ENCODE assay signal across 9 cellular contexts in the genomic region with DNA sequence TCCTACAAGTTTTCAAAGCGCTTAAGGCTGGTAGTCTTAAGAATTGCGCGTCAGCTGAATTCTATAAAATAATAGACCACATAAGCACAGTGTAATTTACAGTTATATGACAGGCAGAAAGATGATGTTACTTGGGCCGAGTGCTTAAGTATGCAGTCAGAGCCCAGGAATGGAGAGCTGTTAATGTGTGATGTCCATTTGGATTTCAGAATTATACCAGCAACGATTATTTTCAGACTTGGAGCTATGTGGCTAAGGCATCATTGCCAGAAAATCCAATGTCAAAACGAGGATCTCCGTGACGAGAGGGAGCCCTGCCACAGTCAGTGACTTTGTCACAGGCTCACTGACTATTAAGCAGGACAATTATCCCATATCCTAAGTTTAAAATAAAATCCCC. TPM values are rescaled to one million over a fixed set of nuclear protein-coding genes. Genes with fewer than 3 reads are reported as not detected.
DNase-seq lines count a peak whose midpoint lies in the region; ATAC-seq, FAIRE-seq and TF ChIP-seq lines count a peak whose summit lies in the region.
"Had no signal": no experiment of that assay in that cellular context is flagged by ENCODE, and none has a peak within 500 bp of the region (broad histone marks: within the 10 kb centered on the region; RNA-seq: fewer than 3 reads in every experiment).

No MANE protein-coding gene starts in this region.

- peaks cover 6 to 15% of the 10 kb centered on the region in 2 donors for H3K36me3 Mint-ChIP-seq in CD4-positive, alpha-beta memory T cell

- 67 to 68% methylated on average over 8 of the region's 8 CpGs for WGBS in esophagus squamous epithelium, 2 donors
- WGBS in prostate gland: 56% methylated on average over 8 of the region's 8 CpGs
- WGBS in pancreas, 2 donors: 76 to 82% methylated on average over 8 of the region's 8 CpGs

- H3K9me3 Mint-ChIP-seq in CD4-positive, alpha-beta memory T cell: peaks cover 0 to 2% (median 0%) of the 10 kb centered on the region in 8 donors

- TF ChIP-seq POLR2A in Peyer's patch (IDR thresholded peaks at IDR 0.05) (no peak), esophagus squamous epithelium (IDR thresholded peaks at IDR 0.05) (no peak), prostate gland (IDR thresholded peaks at IDR 0.05) (no peak)

- H3K4me1 ChIP-seq in CD4-positive, alpha-beta memory T cell (ENCODE audit: insufficient read depth, low read length): peaks cover 47% of the 10 kb centered on the region
- H3K4me1 ChIP-seq in Peyer's patch (peaks cover 0 to 10% (median under 1%) of the 10 kb centered on the region in 4 donors), esophagus squamous epithelium (peaks cover 2 to 72% (median 27%) of the 10 kb centered on the region in 3 donors), prostate gland (replicated peaks) (no peaks in the 10 kb centered on the region), pancreas (peaks cover 0 to 17% (median 8%) of the 10 kb centered on the region in 3 donors)

- TF ChIP-seq CTCF in Peyer's patch (IDR thresholded peaks at IDR 0.05) (no peak), esophagus squamous epithelium (IDR thresholded peaks at IDR 0.05) (no peak), prostate gland (IDR thresholded peaks at IDR 0.05) (no peak), pancreas (IDR thresholded peaks at IDR 0.05) (no peak)

- peaks cover 25 to 79% (median 59%) of the 10 kb centered on the region in 4 donors for H3K4me1 Mint-ChIP-seq in CD4-positive, alpha-beta memory T cell

- CTCF ChIA-PET in CD4-positive, alpha-beta memory T cell (lab: Charles Lee; ENCODE audit: partially characterized antibody): interaction anchor here (1.3 to 1.4 kb wide), 2 partner anchors 15 to 20 kb away, joined by 5 to 10 read pairs; no protein-coding TSS in a partner anchor

- H3K27me3 ChIP-seq in CD4-positive, alpha-beta memory T cell (ENCODE audit: insufficient read depth, low read length): no peaks in the 10 kb centered on the region
- H3K27me3 ChIP-seq in Peyer's patch: no peaks in the 10 kb centered on the region
- no peaks in the 10 kb centered on the region for H3K27me3 ChIP-seq in esophagus squamous epithelium
- H3K27me3 ChIP-seq in prostate gland (replicated peaks; ENCODE audit: insufficient read depth): no peaks in the 10 kb centered on the region
- H3K27me3 ChIP-seq in pancreas: no peaks in the 10 kb centered on the region

- intact Hi-C loops in CD4-positive, alpha-beta memory T cell (cut with micrococcal nuclease): loop anchor here (10.0 kb wide), 4 partner anchors 48 to 1102 kb away; partner anchors contain the start of genes FASTKD2, MDH1B and PIKFYVE
- intact Hi-C loops in esophagus squamous epithelium (cut with DNase I) (loop anchor here (10.0 kb wide), 1 partner anchor 302 kb away; no protein-coding TSS in a partner anchor), prostate gland (cut with DNase I) (loop anchor here (5.0 to 10.0 kb wide), 5 partner anchors 152 to 1008 kb away; partner anchors contain the start of genes EEF1B2, METTL21A and NDUFS1), pancreas (cut with DNase I) (no loop called here)

- no peaks in the 10 kb centered on the region for H3K9me3 ChIP-seq in CD4-positive, alpha-beta memory T cell (ENCODE audit: control insufficient read depth in 1 of 2, low read length in 2 of 2)
- H3K9me3 ChIP-seq in Peyer's patch: no peaks in the 10 kb centered on the region
- H3K9me3 ChIP-seq in esophagus squamous epithelium: no peaks in the 10 kb centered on the region
- no peaks in the 10 kb centered on the region for H3K9me3 ChIP-seq in prostate gland
- no peaks in the 10 kb centered on the region for H3K9me3 ChIP-seq in pancreas

- FAIRE-seq in pancreas (lab: Jason Lieb, UNC): no peak

- no peak for DNase-seq in CD4-positive, alpha-beta memory T cell
- DNase-seq in Peyer's patch (no peak), esophagus squamous epithelium (lab: John Stamatoyannopoulos, UW) (no peak), prostate gland (ENCODE audit: low spot score) (no peak), NCI-H1694 treated with DMSO at 0.1 percent for 48 hours (lab: John Stamatoyannopoulos, UW) (no peak), pancreas (no peak), SIG-M5 (lab: John Stamatoyannopoulos, UW) (no peak)
- DNase-seq: NCI-H524 treated with DMSO at 0.1 percent for 48 hours had no signal

- POLR2A ChIA-PET in CD4-positive, alpha-beta memory T cell (lab: Charles Lee; ENCODE audit: partially characterized antibody): interaction anchor here (4.9 to 8.3 kb wide), 2 partner anchors 14 to 20 kb away, joined by 57 to 298 read pairs; no protein-coding TSS in a partner anchor

- H3K36me3 ChIP-seq in CD4-positive, alpha-beta memory T cell (ENCODE audit: insufficient read depth, low read length): no peaks in the 10 kb centered on the region
- no peaks in the 10 kb centered on the region for H3K36me3 ChIP-seq in Peyer's patch
- no peaks in the 10 kb centered on the region for H3K36me3 ChIP-seq in esophagus squamous epithelium
- H3K36me3 ChIP-seq in prostate gland: no peaks in the 10 kb centered on the region
- H3K36me3 ChIP-seq in pancreas: no peaks in the 10 kb centered on the region

- peak overlapping the region in 2 of 7 donors; percentile 13 to 72 for H3K27ac Mint-ChIP-seq in CD4-positive, alpha-beta memory T cell

- no peak overlapping the region for H3K27ac ChIP-seq in CD4-positive, alpha-beta memory T cell (ENCODE audit: low read depth, low read length)
- H3K27ac ChIP-seq in Peyer's patch: peak overlapping the region; percentile 28 to 99 (median 99)
- peak overlapping the region; percentile 93 to 100 (median 100) for H3K27ac ChIP-seq in esophagus squamous epithelium
- H3K27ac ChIP-seq in prostate gland: peak overlapping the region; percentile 100
- H3K27ac ChIP-seq in pancreas: peak overlapping the region in 2 of 4 donors; percentile 100

- H3K4me3 ChIP-seq in CD4-positive, alpha-beta memory T cell (ENCODE audit: low read length in 2 of 2): no peak overlapping the region
- H3K4me3 ChIP-seq in Peyer's patch (peak overlapping the region in 2 of 4 donors; percentile 78 to 79), esophagus squamous epithelium (peak overlapping the region in 3 of 4 donors; percentile 68 to 76 (median 76)), prostate gland (no peak overlapping the region), pancreas (no peak overlapping the region)

- peaks cover 0 to 5% of the 10 kb centered on the region in 2 donors for H3K27me3 Mint-ChIP-seq in CD4-positive, alpha-beta memory T cell

- no peak for ATAC-seq in pancreas
- ATAC-seq in GM19035 (IDR thresholded peaks at IDR 0.05; ENCODE audit: unreplicated experiment): no peak

- H3K4me3 Mint-ChIP-seq in CD4-positive, alpha-beta memory T cell: peak overlapping the region in 7 of 8 donors; percentile 26 to 99 (median 94)

RNA-seq across cellular contexts. Expression of gene KLF7, which starts 3.4 kb away (rescaled TPM):
- 10 to 100 TPM; 45.5 to 47.1 TPM for total RNA-seq in CD4-positive, alpha-beta memory T cell
- 10 to 100 TPM; 14.1 to 17.4 TPM for polyA plus RNA-seq in CD4-positive, alpha-beta memory T cell
- total RNA-seq in Peyer's patch (10 to 100 TPM; 22.5 to 63.5 (median 37.1) TPM), esophagus squamous epithelium (10 to 100 TPM in 3 of 4 donors, 1 to 10 TPM in 1; 6.5 to 24.8 (median 15.2) TPM), prostate gland (10 to 100 TPM; 10.2 to 23.9 TPM), pancreas (10 to 100 TPM in 1 of 6 donors, 1 to 10 TPM in 5; 2.4 to 15.0 (median 6.8) TPM)
- polyA plus RNA-seq in pancreas: 1 to 10 TPM; 2.5 to 3.1 TPM

Comparison
In these comparisons a context has a peak if more than half of its experiments do, and no peak if none do; other contexts are left out.
1. H3K4me3 ChIP-seq: peak in esophagus squamous epithelium (3 of 4); none in CD4-positive, alpha-beta memory T cell (0 of 2), prostate gland (0 of 2) and pancreas (0 of 4).
2. intact Hi-C loops: an anchor here in CD4-positive, alpha-beta memory T cell (10.0 kb wide), esophagus squamous epithelium (10.0 kb wide) and prostate gland (5.0 to 10.0 kb wide); none called in pancreas.